Comparison of ENCODE assay signal across 1 cellular context in genomic region chr1:11099310-11100148, GRCh38.
TF ChIP-seq lines count a peak whose summit lies in the region.

TSS of gene EXOSC10 (minus strand) at chr1:11099869. CDS start at chr1:11099831, 38 bp downstream.

TF ChIP-seq in HepG2, 621 proteins besides CTCF, POLR2A, EP300 and RAD21 (continued from another document and continues in another):
- TF ChIP-seq ZHX1 (CRISPR knock-in tag; IDR thresholded peaks at IDR 0.05; ENCODE audit: low read depth) (no peak), CC2D1A (CRISPR knock-in tag; IDR thresholded peaks at IDR 0.05) (no peak), MXD4 (CRISPR knock-in tag; IDR thresholded peaks at IDR 0.05) (no peak), FOSL2 (CRISPR knock-in tag; IDR thresholded peaks at IDR 0.05) (no peak), TERF1 (CRISPR knock-in tag; IDR thresholded peaks at IDR 0.05) (no peak), ZNF441 (CRISPR knock-in tag; IDR thresholded peaks at IDR 0.05; ENCODE audit: borderline replicate concordance) (no peak; the same call in 1 of the 2 replicates), ZNF570 (CRISPR knock-in tag; IDR thresholded peaks at IDR 0.05; ENCODE audit: borderline replicate concordance) (no peak), HNF4A (CRISPR knock-in tag; IDR thresholded peaks at IDR 0.05) (no peak), MED13 (CRISPR knock-in tag; IDR thresholded peaks at IDR 0.05) (peak; percentile 79), ZNF660 (CRISPR knock-in tag; IDR thresholded peaks at IDR 0.05; ENCODE audit: borderline replicate concordance, low read depth) (no peak), NFRKB (IDR thresholded peaks at IDR 0.05) (no peak), ZSCAN31 (CRISPR knock-in tag; IDR thresholded peaks at IDR 0.05; ENCODE audit: low read depth) (0 out of 2 replicates have a peak, but pooled peaks have one; percentile 47), SRSF1 (optimal IDR thresholded peaks at IDR 0.05; ENCODE audit: low read depth, low read length) (peak; percentile 26), ZNF296 (CRISPR knock-in tag; conservative IDR thresholded peaks at IDR 0.05) (no peak), NR2C2 (CRISPR knock-in tag; IDR thresholded peaks at IDR 0.05; ENCODE audit: borderline replicate concordance) (peak; percentile 58), NKX3-1 (CRISPR knock-in tag; IDR thresholded peaks at IDR 0.05) (peak; percentile 59; the same call in 1 of the 2 replicates), NR2F2 (IDR thresholded peaks at IDR 0.05; ENCODE audit: borderline replicate concordance, low read depth) (no peak), RXRA (CRISPR knock-in tag; IDR thresholded peaks at IDR 0.05) (0 out of 2 replicates have a peak, but pooled peaks have one; percentile 34), ZNF841 (CRISPR knock-in tag; IDR thresholded peaks at IDR 0.05; ENCODE audit: borderline replicate concordance) (no peak), JARID2 (CRISPR knock-in tag; IDR thresholded peaks at IDR 0.05; ENCODE audit: insufficient replicate concordance) (no peak), ZNF777 (CRISPR knock-in tag; IDR thresholded peaks at IDR 0.05) (peak; percentile 96), SSRP1 (CRISPR knock-in tag; IDR thresholded peaks at IDR 0.05) (no peak), ZNF549 (CRISPR knock-in tag; IDR thresholded peaks at IDR 0.05) (no peak), ZNF333 (CRISPR knock-in tag; IDR thresholded peaks at IDR 0.05; ENCODE audit: borderline replicate concordance) (peak; percentile 89; the same call in 1 of the 2 replicates), CBFB (CRISPR knock-in tag; IDR thresholded peaks at IDR 0.05) (0 out of 2 replicates have a peak, but pooled peaks have one; percentile 52), ATF4 (CRISPR knock-in tag; IDR thresholded peaks at IDR 0.05) (0 out of 4 replicates have a peak, but pooled peaks of 1 of the 2 experiments have one; percentile 21), AGO1 (IDR thresholded peaks at IDR 0.05; ENCODE audit: low read depth, low read length, poor library complexity, severe bottlenecking) (no peak), NR2F6 (IDR thresholded peaks at IDR 0.05) (no peak), NR2F6 (CRISPR knock-in tag; IDR thresholded peaks at IDR 0.05) (no peak; the same call in 1 of the 2 replicates), HOMEZ (CRISPR knock-in tag; IDR thresholded peaks at IDR 0.05; ENCODE audit: low read depth) (no peak), IKZF4 (CRISPR knock-in tag; IDR thresholded peaks at IDR 0.05; ENCODE audit: borderline replicate concordance, low read depth, not compliant biosample characterization) (peak; percentile 27), ZGPAT (CRISPR knock-in tag; IDR thresholded peaks at IDR 0.05) (peak; percentile 79; the same call in 1 of the 2 replicates), KAT7 (CRISPR knock-in tag; IDR thresholded peaks at IDR 0.05; ENCODE audit: borderline replicate concordance) (peak; percentile 85), THAP11 (CRISPR knock-in tag; IDR thresholded peaks at IDR 0.05) (peak; percentile 69), CCDC6 (CRISPR knock-in tag; IDR thresholded peaks at IDR 0.05) (no peak), STAT6 (CRISPR knock-in tag; IDR thresholded peaks at IDR 0.05; ENCODE audit: borderline replicate concordance) (no peak), FLYWCH1 (CRISPR knock-in tag; IDR thresholded peaks at IDR 0.05) (0 out of 2 replicates have a peak, but pooled peaks have one; percentile 82), MXI1 (IDR thresholded peaks at IDR 0.05; ENCODE audit: borderline replicate concordance, low read depth, low read length) (peak; percentile 52; the same call in 1 of the 3 replicates), ZNF639 (CRISPR knock-in tag; conservative IDR thresholded peaks at IDR 0.05) (no peak; the same call in none of the 2 replicates), RFXAP (CRISPR knock-in tag; IDR thresholded peaks at IDR 0.05; ENCODE audit: borderline replicate concordance) (0 out of 2 replicates have a peak, but pooled peaks have one; percentile 43), ZNF773 (CRISPR knock-in tag; IDR thresholded peaks at IDR 0.05; ENCODE audit: borderline replicate concordance) (peak; percentile 31; the same call in 1 of the 2 replicates)
- TF ChIP-seq, protein P1, sequence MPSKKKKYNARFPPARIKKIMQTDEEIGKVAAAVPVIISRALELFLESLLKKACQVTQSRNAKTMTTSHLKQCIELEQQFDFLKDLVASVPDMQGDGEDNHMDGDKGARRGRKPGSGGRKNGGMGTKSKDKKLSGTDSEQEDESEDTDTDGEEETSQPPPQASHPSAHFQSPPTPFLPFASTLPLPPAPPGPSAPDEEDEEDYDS (CRISPR knock-in tag; IDR thresholded peaks at IDR 0.05) = peak; percentile 71; the same call in 1 of the 2 replicates
- TF ChIP-seq, protein P2, sequence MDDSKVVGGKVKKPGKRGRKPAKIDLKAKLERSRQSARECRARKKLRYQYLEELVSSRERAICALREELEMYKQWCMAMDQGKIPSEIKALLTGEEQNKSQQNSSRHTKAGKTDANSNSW (CRISPR knock-in tag; IDR thresholded peaks at IDR 0.05; ENCODE audit: borderline replicate concordance) = no peak; the same call in 1 of the 2 replicates
- TF ChIP-seq, protein P3, sequence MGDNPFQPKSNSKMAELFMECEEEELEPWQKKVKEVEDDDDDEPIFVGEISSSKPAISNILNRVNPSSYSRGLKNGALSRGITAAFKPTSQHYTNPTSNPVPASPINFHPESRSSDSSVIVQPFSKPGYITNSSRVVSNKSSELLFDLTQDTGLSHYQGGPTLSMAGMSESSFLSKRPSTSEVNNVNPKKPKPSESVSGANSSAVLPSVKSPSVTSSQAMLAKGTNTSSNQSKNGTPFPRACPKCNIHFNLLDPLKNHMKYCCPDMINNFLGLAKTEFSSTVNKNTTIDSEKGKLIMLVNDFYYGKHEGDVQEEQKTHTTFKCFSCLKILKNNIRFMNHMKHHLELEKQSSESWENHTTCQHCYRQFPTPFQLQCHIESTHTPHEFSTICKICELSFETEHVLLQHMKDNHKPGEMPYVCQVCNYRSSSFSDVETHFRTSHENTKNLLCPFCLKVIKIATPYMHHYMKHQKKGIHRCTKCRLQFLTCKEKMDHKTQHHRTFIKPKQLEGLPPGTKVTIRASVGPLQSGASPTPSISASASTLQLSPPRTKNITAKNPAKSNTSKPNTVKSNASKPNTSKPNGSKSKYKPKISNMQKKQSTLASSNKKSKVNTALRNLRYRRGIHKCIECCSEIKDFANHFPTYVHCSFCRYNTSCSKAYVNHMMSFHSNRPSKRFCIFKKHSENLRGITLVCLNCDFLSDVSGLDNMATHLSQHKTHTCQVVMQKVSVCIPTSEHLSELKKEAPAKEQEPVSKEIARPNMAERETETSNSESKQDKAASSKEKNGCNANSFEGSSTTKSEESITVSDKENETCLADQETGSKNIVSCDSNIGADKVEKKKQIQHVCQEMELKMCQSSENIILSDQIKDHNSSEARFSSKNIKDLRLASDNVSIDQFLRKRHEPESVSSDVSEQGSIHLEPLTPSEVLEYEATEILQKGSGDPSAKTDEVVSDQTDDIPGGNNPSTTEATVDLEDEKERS (CRISPR knock-in tag; IDR thresholded peaks at IDR 0.05) = no peak; the same call in 1 of the 2 replicates
- TF ChIP-seq, protein P4, sequence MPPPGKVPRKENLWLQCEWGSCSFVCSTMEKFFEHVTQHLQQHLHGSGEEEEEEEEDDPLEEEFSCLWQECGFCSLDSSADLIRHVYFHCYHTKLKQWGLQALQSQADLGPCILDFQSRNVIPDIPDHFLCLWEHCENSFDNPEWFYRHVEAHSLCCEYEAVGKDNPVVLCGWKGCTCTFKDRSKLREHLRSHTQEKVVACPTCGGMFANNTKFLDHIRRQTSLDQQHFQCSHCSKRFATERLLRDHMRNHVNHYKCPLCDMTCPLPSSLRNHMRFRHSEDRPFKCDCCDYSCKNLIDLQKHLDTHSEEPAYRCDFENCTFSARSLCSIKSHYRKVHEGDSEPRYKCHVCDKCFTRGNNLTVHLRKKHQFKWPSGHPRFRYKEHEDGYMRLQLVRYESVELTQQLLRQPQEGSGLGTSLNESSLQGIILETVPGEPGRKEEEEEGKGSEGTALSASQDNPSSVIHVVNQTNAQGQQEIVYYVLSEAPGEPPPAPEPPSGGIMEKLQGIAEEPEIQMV (CRISPR knock-in tag; IDR thresholded peaks at IDR 0.05; ENCODE audit: low read depth) = no peak
